In genomic region chr15:66682246-66682645, GRCh38 we compare ENCODE assay signal across 19 cellular contexts. TPM values are rescaled to one million over a fixed set of nuclear protein-coding genes. Genes with fewer than 3 reads are reported as not detected.
DNase-seq lines count a peak whose midpoint lies in the region; ATAC-seq and TF ChIP-seq lines count a peak whose summit lies in the region.
"Had no signal": no experiment of that assay in that cellular context is flagged by ENCODE, and none has a peak within 500 bp of the region (broad histone marks: within the 10 kb centered on the region; RNA-seq: fewer than 3 reads in every experiment).

No MANE protein-coding gene starts in this region.

- peaks cover 11% of the 10 kb centered on the region for H3K4me1 ChIP-seq in right cardiac atrium (ENCODE audit: control insufficient read depth, insufficient read depth, low read length)
- H3K4me1 ChIP-seq: HAP-1 had no signal

- no peak overlapping the region for H3K4me3 Mint-ChIP-seq in mesothelial cell of epicardium
- H3K4me3 Mint-ChIP-seq: CD14-positive monocyte; CD8-positive, alpha-beta T cell; IgD-negative memory B cell had no signal

- WGBS in right cardiac atrium = 86% methylated on average over 2 of the region's 2 CpGs

- TF ChIP-seq CTCF in mesothelial cell of epicardium (IDR thresholded peaks at IDR 0.05; ENCODE audit: unreplicated experiment) = no peak

- DNase-seq in right cardiac atrium (peak in 2 of 3 donors; percentile 48 to 52), left ventricle myocardium superior (no peak), fibroblast of gingiva (ENCODE audit: low read depth) (peak; percentile 61), mesothelial cell of epicardium (ENCODE audit: low spot score in 2 of 2, unreplicated experiment in 2 of 2) (no peak), DMS 273 treated with DMSO at 0.1 percent for 48 hours (lab: John Stamatoyannopoulos, UW) (no peak), SHP77 treated with DMSO at 0.1 percent for 48 hours (lab: John Stamatoyannopoulos, UW) (no peak)
- DNase-seq: 8988T; Calu3; CD8-positive, alpha-beta T cell; DMS53; DND-41; EL had no signal

- peak overlapping the region; percentile 34 for H3K27ac Mint-ChIP-seq in mesothelial cell of epicardium
- H3K27ac Mint-ChIP-seq: CD8-positive, alpha-beta T cell; IgD-negative memory B cell had no signal

- ATAC-seq in right cardiac atrium (peak; percentile 6 to 19), left ventricle myocardium superior (no peak), HG02938 (IDR thresholded peaks at IDR 0.05; ENCODE audit: unreplicated experiment) (no peak)
- ATAC-seq: CD8-positive, alpha-beta T cell; GM12878; HepG2 had no signal

- no peaks in the 10 kb centered on the region for H3K27me3 Mint-ChIP-seq in mesothelial cell of epicardium (ENCODE audit: low read depth)
- H3K27me3 Mint-ChIP-seq: IgD-negative memory B cell had no signal

- H3K4me1 Mint-ChIP-seq in mesothelial cell of epicardium = peaks cover 45% of the 10 kb centered on the region

- peaks cover 3% of the 10 kb centered on the region for H3K9me3 ChIP-seq in right cardiac atrium (ENCODE audit: control insufficient read depth, low read length)

- H3K4me3 ChIP-seq in right cardiac atrium (ENCODE audit: low read length) = no peak overlapping the region
- H3K4me3 ChIP-seq: BLaER1, GM12878, HAP-1 had no signal

- H3K9me3 Mint-ChIP-seq in mesothelial cell of epicardium = peaks cover 16% of the 10 kb centered on the region
- H3K9me3 Mint-ChIP-seq: CD8-positive, alpha-beta T cell had no signal

- intact Hi-C loops in right cardiac atrium (cut with DNase I) (no loop called here), left ventricle myocardium superior (cut with micrococcal nuclease) (no loop called here)

- H3K36me3 Mint-ChIP-seq in mesothelial cell of epicardium = peaks cover 13% of the 10 kb centered on the region
- H3K36me3 Mint-ChIP-seq: CD14-positive monocyte; CD8-positive, alpha-beta T cell; IgD-negative memory B cell had no signal

- H3K27me3 ChIP-seq in right cardiac atrium (ENCODE audit: control insufficient read depth, insufficient read depth) = no peaks in the 10 kb centered on the region
- H3K27me3 ChIP-seq: BLaER1 had no signal

- H3K27ac ChIP-seq in right cardiac atrium (ENCODE audit: low read length) = no peak overlapping the region
- H3K27ac ChIP-seq: BLaER1 had no signal

RNA-seq across cellular contexts. Expression of gene SMAD6, which starts 19.8 kb away (rescaled TPM):
- total RNA-seq in right cardiac atrium (10 to 100 TPM; 54.5 to 68.8 (median 63.2) TPM), left ventricle myocardium superior (14.9 TPM), mesothelial cell of epicardium (164 to 176 TPM (median 176 TPM) in 3 replicates)
- polyA plus RNA-seq in right cardiac atrium = 31.6 TPM
- polyA plus RNA-seq: CD14-positive monocyte, IgD-negative memory B cell had no signal

Comparison
In these comparisons a context has a peak if more than half of its experiments do, and no peak if none do; other contexts are left out.
1. ATAC-seq: peak in right cardiac atrium (2 of 2); none in left ventricle myocardium superior (single experiment) and HG02938 (single experiment).
2. DNase-seq: peak in right cardiac atrium (2 of 3) and fibroblast of gingiva (single experiment); none in left ventricle myocardium superior (single experiment), mesothelial cell of epicardium (0 of 2), DMS 273 treated with DMSO at 0.1 percent for 48 hours (single experiment) and SHP77 treated with DMSO at 0.1 percent for 48 hours (single experiment).